In genomic region chr11:132718711-132719641, GRCh38 we compare ENCODE assay signal across 8 cellular contexts.
A peak's percentile ranks its signal among the peaks of the same experiment; 100 is the strongest.
DNase-seq lines count a peak whose midpoint lies in the region; ATAC-seq and TF ChIP-seq lines count a peak whose summit lies in the region.

No MANE protein-coding gene starts in this region.

- no peak overlapping the region for H3K4me3 Mint-ChIP-seq in progenitor cell of endocrine pancreas (ENCODE audit: low read depth)

- H3K27me3 Mint-ChIP-seq in progenitor cell of endocrine pancreas: peaks cover 27% of the 10 kb centered on the region

- no peaks in the 10 kb centered on the region for H3K9me3 ChIP-seq in upper lobe of right lung
- H3K9me3 ChIP-seq in uterus: no peaks in the 10 kb centered on the region

- TF ChIP-seq POLR2A in uterus (IDR thresholded peaks at IDR 0.05): no peak

- no peaks in the 10 kb centered on the region for H3K36me3 Mint-ChIP-seq in progenitor cell of endocrine pancreas (ENCODE audit: insufficient read depth)

- no peaks in the 10 kb centered on the region for H3K9me3 Mint-ChIP-seq in progenitor cell of endocrine pancreas (ENCODE audit: low read depth)

- no peak overlapping the region for H3K27ac Mint-ChIP-seq in progenitor cell of endocrine pancreas

- intact Hi-C loops in upper lobe of right lung (cut with DNase I): no loop called here
- intact Hi-C loops in uterus (cut with DNase I; ENCODE audit: low total_unique reads): no loop called here

- peak; percentile 1 for DNase-seq in stimulated activated CD4-positive, alpha-beta T cell treated with anti-CD3 and anti-CD28 coated beads, Interleukin-12 subunit alpha, Interleukin-12 subunit beta, amount 100 ng/mL, for 4 hours
- DNase-seq in stimulated activated CD4-positive, alpha-beta T cell treated with anti-CD3 and anti-CD28 coated beads, Interleukin-4, amount 100 ng/mL, for 1 hour: no peak
- DNase-seq in activated CD4-positive, alpha-beta T cell treated with anti-CD3 and anti-CD28 coated beads, Interleukin-2, amount 50 U/mL, for 48 hours: peak; percentile 53 to 68
- DNase-seq in foreskin fibroblast (peak; percentile 2 to 14), upper lobe of right lung (no peak), uterus (no peak), DMS114 treated with DMSO at 0.1 percent for 48 hours (lab: John Stamatoyannopoulos, UW; ENCODE audit: unreplicated experiment) (no peak), progenitor cell of endocrine pancreas (ENCODE audit: low spot score, unreplicated experiment) (no peak)

- H3K36me3 ChIP-seq in upper lobe of right lung: no peaks in the 10 kb centered on the region
- no peaks in the 10 kb centered on the region for H3K36me3 ChIP-seq in uterus

- ATAC-seq in upper lobe of right lung: peak; percentile 14

- no peaks in the 10 kb centered on the region for H3K4me1 ChIP-seq in upper lobe of right lung
- H3K4me1 ChIP-seq in uterus: no peaks in the 10 kb centered on the region

- H3K4me3 ChIP-seq in foreskin fibroblast (ENCODE audit: low read depth in 1 of 2, low read length in 2 of 2) (no peak overlapping the region), upper lobe of right lung (no peak overlapping the region), uterus (no peak overlapping the region)

- H3K27me3 ChIP-seq in upper lobe of right lung (no peaks in the 10 kb centered on the region), uterus (no peaks in the 10 kb centered on the region)

- peaks cover 6% of the 10 kb centered on the region for H3K4me1 Mint-ChIP-seq in progenitor cell of endocrine pancreas (ENCODE audit: low read depth)

- TF ChIP-seq CTCF in foreskin fibroblast (IDR thresholded peaks at IDR 0.05; ENCODE audit: low read depth, low read length) (no peak), upper lobe of right lung (IDR thresholded peaks at IDR 0.05) (no peak), uterus (IDR thresholded peaks at IDR 0.05) (no peak), progenitor cell of endocrine pancreas (IDR thresholded peaks at IDR 0.05; ENCODE audit: unreplicated experiment) (no peak)

- no peak overlapping the region for H3K27ac ChIP-seq in upper lobe of right lung
- no peak overlapping the region for H3K27ac ChIP-seq in uterus

Comparison
In these comparisons a context has a peak if more than half of its experiments do, and no peak if none do; other contexts are left out.
1. DNase-seq: peak in stimulated activated CD4-positive, alpha-beta T cell treated with anti-CD3 and anti-CD28 coated beads, Interleukin-12 subunit alpha, Interleukin-12 subunit beta, amount 100 ng/mL, for 4 hours (single experiment), activated CD4-positive, alpha-beta T cell treated with anti-CD3 and anti-CD28 coated beads, Interleukin-2, amount 50 U/mL, for 48 hours (2 of 2) and foreskin fibroblast (2 of 2); none in stimulated activated CD4-positive, alpha-beta T cell treated with anti-CD3 and anti-CD28 coated beads, Interleukin-4, amount 100 ng/mL, for 1 hour (single experiment), upper lobe of right lung (single experiment), uterus (0 of 2), DMS114 treated with DMSO at 0.1 percent for 48 hours (single experiment) and progenitor cell of endocrine pancreas (single experiment).